10 cellular contexts compared by ENCODE assay signal in the genomic region with DNA sequence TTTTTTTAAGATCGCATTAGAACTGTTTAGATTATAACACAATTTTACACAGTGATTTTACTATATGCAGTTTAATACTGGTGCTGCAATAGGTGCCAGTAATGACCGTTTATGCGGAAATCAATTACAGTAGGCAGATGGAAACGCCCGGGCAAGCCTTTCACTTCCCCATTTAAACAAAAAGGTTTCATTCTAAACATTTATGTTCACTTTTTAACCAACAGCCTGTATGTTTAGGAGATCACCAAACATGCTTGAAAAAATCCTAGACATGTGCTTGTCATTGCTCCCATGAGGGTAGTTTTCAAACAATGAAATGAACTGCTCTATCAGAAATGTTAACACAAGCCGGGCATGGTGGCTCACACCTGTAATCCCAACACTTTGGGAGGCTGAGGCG. TPM values are rescaled to one million over a fixed set of nuclear protein-coding genes. Genes with fewer than 3 reads are reported as not detected.
DNase-seq lines count a peak whose midpoint lies in the region; ATAC-seq and TF ChIP-seq lines count a peak whose summit lies in the region.
"Had no signal": no experiment of that assay in that cellular context is flagged by ENCODE, and none has a peak within 500 bp of the region (broad histone marks: within the 10 kb centered on the region; RNA-seq: fewer than 3 reads in every experiment).

No MANE protein-coding gene starts in this region.

- peaks cover 15% of the 10 kb centered on the region for H3K4me1 Mint-ChIP-seq in glutamatergic neuron (ENCODE audit: low read depth, unreplicated experiment)

- no peak for DNase-seq in left ventricle myocardium inferior
- DNase-seq in cardiac septum (ENCODE audit: low spot score) = no peak
- DNase-seq in SK-N-MC (ENCODE audit: low read depth, low spot score) = no peak
- DNase-seq in glutamatergic neuron = no peak
- DNase-seq in upper lobe of right lung = no peak
- no peak for DNase-seq in NCI-H146 treated with DMSO at 0.1 percent for 48 hours (lab: John Stamatoyannopoulos, UW; ENCODE audit: unreplicated experiment)
- no peak for DNase-seq in HPDE6-E6E7 (ENCODE audit: extremely low spot score)
- DNase-seq: foreskin keratinocyte, NCI-H1417 treated with DMSO at 0.1 percent for 48 hours had no signal

- H3K27me3 ChIP-seq in left ventricle myocardium inferior (ENCODE audit: low read depth) (no peaks in the 10 kb centered on the region), upper lobe of right lung (no peaks in the 10 kb centered on the region)
- H3K27me3 ChIP-seq: foreskin keratinocyte had no signal

- TF ChIP-seq CTCF in left ventricle myocardium inferior (IDR thresholded peaks at IDR 0.05; ENCODE audit: borderline replicate concordance) = no peak
- TF ChIP-seq CTCF in glutamatergic neuron (IDR thresholded peaks at IDR 0.05; ENCODE audit: partially characterized antibody, unreplicated experiment) = no peak
- TF ChIP-seq CTCF in upper lobe of right lung (IDR thresholded peaks at IDR 0.05) = no peak

- H3K27ac ChIP-seq in left ventricle myocardium inferior (replicated peaks) (peak overlapping the region; percentile 99), SK-N-MC (peak overlapping the region; percentile 51; the same call in 1 of the 2 replicates), upper lobe of right lung (peak overlapping the region; percentile 39)
- H3K27ac ChIP-seq: foreskin keratinocyte had no signal

- H3K27ac Mint-ChIP-seq in glutamatergic neuron (ENCODE audit: unreplicated experiment) = peak overlapping the region; percentile 33

- peak overlapping the region; percentile 64 for H3K4me3 Mint-ChIP-seq in glutamatergic neuron (ENCODE audit: unreplicated experiment)

- ATAC-seq in upper lobe of right lung (no peak), GM19395 (IDR thresholded peaks at IDR 0.05; ENCODE audit: unreplicated experiment) (no peak)
- ATAC-seq: foreskin keratinocyte had no signal

- peak overlapping the region; percentile 5 for H3K9ac ChIP-seq in SK-N-MC (ENCODE audit: insufficient read length)

- H3K36me3 ChIP-seq in left ventricle myocardium inferior = peaks cover 16% of the 10 kb centered on the region
- H3K36me3 ChIP-seq in SK-N-MC (ENCODE audit: insufficient read depth, low read length) = peaks cover 37% of the 10 kb centered on the region
- peaks cover 20% of the 10 kb centered on the region for H3K36me3 ChIP-seq in upper lobe of right lung

- H3K27me3 Mint-ChIP-seq in glutamatergic neuron (ENCODE audit: unreplicated experiment) = no peaks in the 10 kb centered on the region

- intact Hi-C loops in left ventricle myocardium inferior (cut with micrococcal nuclease) = no loop called here
- intact Hi-C loops in cardiac septum (cut with DNase I) = no loop called here
- intact Hi-C loops in upper lobe of right lung (cut with DNase I) = no loop called here

- H3K4me1 ChIP-seq in left ventricle myocardium inferior (peaks cover 62% of the 10 kb centered on the region), upper lobe of right lung (peaks cover 45% of the 10 kb centered on the region)

- peaks cover 12% of the 10 kb centered on the region for H3K9me3 Mint-ChIP-seq in glutamatergic neuron (ENCODE audit: unreplicated experiment)

- H3K9me3 ChIP-seq in left ventricle myocardium inferior (replicated peaks) = no peaks in the 10 kb centered on the region
- no peaks in the 10 kb centered on the region for H3K9me3 ChIP-seq in SK-N-MC (ENCODE audit: low read depth, low read length)
- no peaks in the 10 kb centered on the region for H3K9me3 ChIP-seq in upper lobe of right lung

- H3K4me3 ChIP-seq in left ventricle myocardium inferior = peak overlapping the region; percentile 96
- 0 out of 2 replicates have a peak overlapping the region, but pooled peaks have one; percentile 17 for H3K4me3 ChIP-seq in SK-N-MC
- H3K4me3 ChIP-seq in upper lobe of right lung = no peak overlapping the region

- H3K36me3 Mint-ChIP-seq in glutamatergic neuron (ENCODE audit: unreplicated experiment) = no peaks in the 10 kb centered on the region

RNA-seq across cellular contexts. Expression of gene BNIP2, which starts 2.7 kb away (rescaled TPM):
- total RNA-seq in left ventricle myocardium inferior = 78.0 TPM
- total RNA-seq in cardiac septum = 87.4 TPM
- 70.2 TPM for total RNA-seq in glutamatergic neuron (ENCODE audit: unreplicated experiment)
- total RNA-seq in upper lobe of right lung = 105 TPM

RNA-seq across cellular contexts. Expression of gene GTF2A2, which starts 29.1 kb away (rescaled TPM):
- total RNA-seq in left ventricle myocardium inferior = 126 TPM
- 105 TPM for total RNA-seq in cardiac septum
- 105 TPM for total RNA-seq in glutamatergic neuron (ENCODE audit: unreplicated experiment)
- 73.6 TPM for total RNA-seq in upper lobe of right lung

Comparison
In these comparisons a context has a peak if more than half of its experiments do, and no peak if none do; other contexts are left out.
1. H3K27ac ChIP-seq: peak in every context shown above with its lines; median percentile 99 in left ventricle myocardium inferior; 51 in SK-N-MC; 39 in upper lobe of right lung.